In the genomic region with DNA sequence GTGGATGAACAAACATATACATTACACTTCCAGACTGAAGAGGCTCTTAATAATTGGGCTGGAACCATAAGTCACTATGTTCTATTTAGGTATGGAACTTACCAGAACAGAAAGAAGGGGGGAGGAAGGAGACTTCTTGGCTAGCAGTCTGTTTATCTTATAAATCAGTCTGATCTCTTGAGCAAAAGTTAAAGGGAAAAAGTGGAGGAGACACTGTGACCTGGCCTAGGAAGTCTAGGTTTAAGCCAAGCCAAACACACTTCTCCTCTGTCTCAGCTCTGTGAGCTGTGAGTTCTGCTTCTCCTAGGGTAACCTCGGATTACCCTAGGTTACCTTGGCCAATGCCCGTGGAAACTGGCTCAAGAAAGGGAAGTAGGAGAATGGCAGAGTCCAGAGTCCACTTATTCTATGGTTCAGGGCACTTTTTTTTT, we compare ENCODE assay signal across 12 cellular contexts.
DNase-seq lines count a peak whose midpoint lies in the region; ATAC-seq and TF ChIP-seq lines count a peak whose summit lies in the region.
"Had no signal": no experiment of that assay in that cellular context is flagged by ENCODE, and none has a peak within 500 bp of the region (broad histone marks: within the 10 kb centered on the region; RNA-seq: fewer than 3 reads in every experiment).

No MANE protein-coding gene starts in this region.

- no peak overlapping the region for H3K4me3 Mint-ChIP-seq in activated T-helper 2 cell treated with anti-CD3 and anti-CD28 coated beads, Interferon-gamma antibody, Interleukin-2, Interleukin-4, amounts not matched to agents 10 μg/mL and 5 μg/mL and 100 μg/mL, durations not matched to agents 14 hours and 24 hours and 36 hours (ENCODE audit: low read depth)
- H3K4me3 Mint-ChIP-seq in memory B cell, result no peak overlapping the region
- H3K4me3 Mint-ChIP-seq in activated CD8-positive, alpha-beta memory T cell treated with anti-CD3 and anti-CD28 coated beads, Interleukin-2, amount 10 ng/mL, durations not matched to agents 7 days and 5 days, result no peak overlapping the region

- H3K9me3 ChIP-seq in right cardiac atrium (ENCODE audit: control insufficient read depth, low read length) (no peaks in the 10 kb centered on the region), right atrium auricular region (no peaks in the 10 kb centered on the region), left ventricle myocardium inferior (replicated peaks) (no peaks in the 10 kb centered on the region)

- intact Hi-C loops in right cardiac atrium (cut with DNase I) (no loop called here), left ventricle myocardium inferior (cut with micrococcal nuclease) (no loop called here)
- intact Hi-C loops in activated T-helper 2 cell treated with anti-CD3 and anti-CD28 coated beads, Interferon-gamma antibody, Interleukin-2, Interleukin-4, amounts not matched to agents 10 μg/mL and 5 μg/mL and 100 μg/mL, durations not matched to agents 14 hours and 24 hours and 36 hours (cut with micrococcal nuclease), result loop anchor here (10.0 kb wide), 1 partner anchor 197 kb away; no protein-coding TSS in a partner anchor

- peak; percentile 48 to 69 for ATAC-seq in right cardiac atrium
- no peak for ATAC-seq in memory B cell (ENCODE audit: low read depth)
- ATAC-seq in activated CD8-positive, alpha-beta memory T cell treated with anti-CD3 and anti-CD28 coated beads, Interleukin-2, amount 10 ng/mL, durations not matched to agents 7 days and 5 days, result no peak

- H3K36me3 ChIP-seq in right atrium auricular region (no peaks in the 10 kb centered on the region), left ventricle myocardium inferior (no peaks in the 10 kb centered on the region)

- peaks cover 74% of the 10 kb centered on the region for H3K4me1 Mint-ChIP-seq in activated T-helper 2 cell treated with anti-CD3 and anti-CD28 coated beads, Interferon-gamma antibody, Interleukin-2, Interleukin-4, amounts not matched to agents 10 μg/mL and 5 μg/mL and 100 μg/mL, durations not matched to agents 14 hours and 24 hours and 36 hours (ENCODE audit: low read depth)
- peaks cover 28% of the 10 kb centered on the region for H3K4me1 Mint-ChIP-seq in memory B cell
- H3K4me1 Mint-ChIP-seq in activated CD8-positive, alpha-beta memory T cell treated with anti-CD3 and anti-CD28 coated beads, Interleukin-2, amount 10 ng/mL, durations not matched to agents 7 days and 5 days, result peaks cover 51% of the 10 kb centered on the region

- H3K27me3 ChIP-seq in right cardiac atrium (ENCODE audit: control insufficient read depth, insufficient read depth), result no peaks in the 10 kb centered on the region
- no peaks in the 10 kb centered on the region for H3K27me3 ChIP-seq in right atrium auricular region
- no peaks in the 10 kb centered on the region for H3K27me3 ChIP-seq in left ventricle myocardium inferior (ENCODE audit: low read depth)

- no peaks in the 10 kb centered on the region for H3K27me3 Mint-ChIP-seq in activated T-helper 2 cell treated with anti-CD3 and anti-CD28 coated beads, Interferon-gamma antibody, Interleukin-2, Interleukin-4, amounts not matched to agents 10 μg/mL and 5 μg/mL and 100 μg/mL, durations not matched to agents 14 hours and 24 hours and 36 hours (ENCODE audit: low read depth)
- no peaks in the 10 kb centered on the region for H3K27me3 Mint-ChIP-seq in memory B cell
- H3K27me3 Mint-ChIP-seq in activated CD8-positive, alpha-beta memory T cell treated with anti-CD3 and anti-CD28 coated beads, Interleukin-2, amount 10 ng/mL, durations not matched to agents 7 days and 5 days, result no peaks in the 10 kb centered on the region

- in situ Hi-C loops in ACHN (cut with HindIII; ENCODE audit: low pct_ligation_motif_present, low pct_unique_long_range_greater_than_20kb, low sequenced_read_pairs), result no loop called here

- H3K4me1 ChIP-seq in right cardiac atrium (ENCODE audit: control insufficient read depth, insufficient read depth, low read length), result no peaks in the 10 kb centered on the region
- H3K4me1 ChIP-seq in right atrium auricular region, result no peaks in the 10 kb centered on the region
- H3K4me1 ChIP-seq in left ventricle myocardium inferior, result peaks cover 11% of the 10 kb centered on the region

- 75% methylated on average over 2 of the region's 2 CpGs for WGBS in right cardiac atrium

- H3K27ac Mint-ChIP-seq in activated T-helper 2 cell treated with anti-CD3 and anti-CD28 coated beads, Interferon-gamma antibody, Interleukin-2, Interleukin-4, amounts not matched to agents 10 μg/mL and 5 μg/mL and 100 μg/mL, durations not matched to agents 14 hours and 24 hours and 36 hours, result peak overlapping the region; percentile 47
- peak overlapping the region; percentile 45 for H3K27ac Mint-ChIP-seq in memory B cell
- no peak overlapping the region for H3K27ac Mint-ChIP-seq in activated CD8-positive, alpha-beta memory T cell treated with anti-CD3 and anti-CD28 coated beads, Interleukin-2, amount 10 ng/mL, durations not matched to agents 7 days and 5 days

- no peak for DNase-seq in right cardiac atrium
- DNase-seq in right atrium auricular region (ENCODE audit: low spot score), result no peak
- no peak for DNase-seq in activated T-helper 2 cell treated with anti-CD3 and anti-CD28 coated beads, Interferon-gamma antibody, Interleukin-2, Interleukin-4, amounts not matched to agents 10 μg/mL and 5 μg/mL and 100 μg/mL, durations not matched to agents 14 hours and 24 hours and 36 hours (ENCODE audit: low spot score)
- DNase-seq in memory B cell (ENCODE audit: low spot score in 2 of 2), result no peak
- DNase-seq in coronary artery (ENCODE audit: low spot score), result no peak
- DNase-seq in left ventricle myocardium inferior, result no peak
- DNase-seq in activated CD8-positive, alpha-beta memory T cell treated with anti-CD3 and anti-CD28 coated beads, Interleukin-2, amount 10 ng/mL, durations not matched to agents 7 days and 5 days, result no peak
- no peak for DNase-seq in ACHN
- DNase-seq: HCEC 1CT, Kasumi-1, kidney, NCI-H446 treated with DMSO at 0.1 percent for 48 hours had no signal

- CTCF ChIA-PET in activated CD8-positive, alpha-beta memory T cell treated with anti-CD3 and anti-CD28 coated beads, Interleukin-2, amount 10 ng/mL, durations not matched to agents 7 days and 5 days (lab: Charles Lee), result interaction anchor here (0.7 to 1.0 kb wide), 2 partner anchors 50 to 95 kb away, joined by 3 read pairs; a partner anchor contains a TSS

- TF ChIP-seq CTCF in right atrium auricular region (IDR thresholded peaks at IDR 0.05) (no peak), coronary artery (IDR thresholded peaks at IDR 0.05) (no peak), left ventricle myocardium inferior (IDR thresholded peaks at IDR 0.05; ENCODE audit: borderline replicate concordance) (no peak)

- no peak overlapping the region for H3K27ac ChIP-seq in right cardiac atrium (ENCODE audit: low read length)
- no peak overlapping the region for H3K27ac ChIP-seq in right atrium auricular region
- no peak overlapping the region for H3K27ac ChIP-seq in coronary artery
- H3K27ac ChIP-seq in left ventricle myocardium inferior (replicated peaks), result no peak overlapping the region

- no peak overlapping the region for H3K4me3 ChIP-seq in right cardiac atrium (ENCODE audit: low read length)
- H3K4me3 ChIP-seq in right atrium auricular region, result no peak overlapping the region
- H3K4me3 ChIP-seq in coronary artery, result no peak overlapping the region
- no peak overlapping the region for H3K4me3 ChIP-seq in left ventricle myocardium inferior

- peaks cover 50% of the 10 kb centered on the region for H3K36me3 Mint-ChIP-seq in activated T-helper 2 cell treated with anti-CD3 and anti-CD28 coated beads, Interferon-gamma antibody, Interleukin-2, Interleukin-4, amounts not matched to agents 10 μg/mL and 5 μg/mL and 100 μg/mL, durations not matched to agents 14 hours and 24 hours and 36 hours (ENCODE audit: low read depth)
- peaks cover 2% of the 10 kb centered on the region for H3K36me3 Mint-ChIP-seq in memory B cell
- peaks cover 40% of the 10 kb centered on the region for H3K36me3 Mint-ChIP-seq in activated CD8-positive, alpha-beta memory T cell treated with anti-CD3 and anti-CD28 coated beads, Interleukin-2, amount 10 ng/mL, durations not matched to agents 7 days and 5 days

- H3K9me3 Mint-ChIP-seq in activated T-helper 2 cell treated with anti-CD3 and anti-CD28 coated beads, Interferon-gamma antibody, Interleukin-2, Interleukin-4, amounts not matched to agents 10 μg/mL and 5 μg/mL and 100 μg/mL, durations not matched to agents 14 hours and 24 hours and 36 hours, result peaks cover 18% of the 10 kb centered on the region
- H3K9me3 Mint-ChIP-seq in memory B cell, result no peaks in the 10 kb centered on the region
- peaks cover 9% of the 10 kb centered on the region for H3K9me3 Mint-ChIP-seq in activated CD8-positive, alpha-beta memory T cell treated with anti-CD3 and anti-CD28 coated beads, Interleukin-2, amount 10 ng/mL, durations not matched to agents 7 days and 5 days (ENCODE audit: low read depth)

Comparison
In these comparisons a context has a peak if more than half of its experiments do, and no peak if none do; other contexts are left out.
1. ATAC-seq: peak in right cardiac atrium (2 of 2); none in memory B cell (single experiment) and activated CD8-positive, alpha-beta memory T cell treated with anti-CD3 and anti-CD28 coated beads, Interleukin-2, amount 10 ng/mL, durations not matched to agents 7 days and 5 days (single experiment).